9 cellular contexts compared by ENCODE assay signal in genomic region chr22:38733329-38734202, GRCh38. TPM values are rescaled to one million over a fixed set of nuclear protein-coding genes. Genes with fewer than 3 reads are reported as not detected.
DNase-seq lines count a peak whose midpoint lies in the region; ATAC-seq and TF ChIP-seq lines count a peak whose summit lies in the region.
"Had no signal": no experiment of that assay in that cellular context is flagged by ENCODE, and none has a peak within 500 bp of the region (broad histone marks: within the 10 kb centered on the region; RNA-seq: fewer than 3 reads in every experiment).

No MANE protein-coding gene starts in this region.

- DNase-seq in DMS153 (lab: John Stamatoyannopoulos, UW) (peak; percentile 44), WTC11 (ENCODE audit: low spot score) (peak; percentile 72), coronary artery (ENCODE audit: low spot score) (no peak), medulla oblongata (ENCODE audit: extremely low spot score) (peak; percentile 95), superior temporal gyrus (ENCODE audit: extremely low spot score) (peak; percentile 94), SIG-M5 treated with dmso at 0.1 percent for 504 hours (lab: John Stamatoyannopoulos, UW; ENCODE audit: unreplicated experiment) (no peak), kidney glomerular epithelial cell (lab: John Stamatoyannopoulos, UW) (no peak)

- peak overlapping the region; percentile 65; the same call in 1 of the 2 replicates for H3K27ac Mint-ChIP-seq in WTC11

- H3K27ac ChIP-seq in coronary artery, result peak overlapping the region; percentile 75 to 79
- H3K27ac ChIP-seq: SJSA1 had no signal

- H3K9me3 Mint-ChIP-seq in WTC11, result no peaks in the 10 kb centered on the region

- peaks cover 37% of the 10 kb centered on the region for H3K36me3 Mint-ChIP-seq in WTC11

- H3K4me3 ChIP-seq in coronary artery, result no peak overlapping the region
- H3K4me3 ChIP-seq: SJSA1 had no signal

- CTCF ChIA-PET in WTC11 (lab: Charles Lee), result interaction anchor here (0.5 to 4.0 kb wide), 23 partner anchors 9 to 597 kb away, joined by 3 to 43 read pairs (median 4); partner anchors contain the start of genes GTPBP1 and TOMM22

- H3K4me1 Mint-ChIP-seq in WTC11, result 0 out of 2 replicates have a peak, but pooled peaks cover 3% of the 10 kb centered on the region

- POLR2A ChIA-PET in WTC11 (lab: Charles Lee), result interaction anchor here (1.1 to 1.8 kb wide), 2 partner anchors 9 to 13 kb away, joined by 3 to 5 read pairs; no protein-coding TSS in a partner anchor

- TF ChIP-seq CTCF in LNCAP (IDR thresholded peaks at IDR 0.05), result peak; percentile 70; the same call in 1 of the 2 replicates
- peak; percentile 76 for TF ChIP-seq CTCF in WTC11 (IDR thresholded peaks at IDR 0.05)
- TF ChIP-seq CTCF in coronary artery (IDR thresholded peaks at IDR 0.05), result peak; percentile 51

- H3K4me3 Mint-ChIP-seq in WTC11, result no peak overlapping the region

- no peaks in the 10 kb centered on the region for H3K27me3 Mint-ChIP-seq in WTC11 (ENCODE audit: low read depth)

- ATAC-seq in WTC11, result peak; percentile 77

TF ChIP-seq in WTC11, 78 proteins besides CTCF, POLR2A, EP300 and RAD21 (continues in another document):
- TF ChIP-seq NR2C2 (CRISPR knock-in tag; IDR thresholded peaks at IDR 0.05), result no peak
- TF ChIP-seq JAZF1 (CRISPR knock-in tag; IDR thresholded peaks at IDR 0.05), result no peak
- TF ChIP-seq TEAD1 (CRISPR knock-in tag; IDR thresholded peaks at IDR 0.05), result no peak
- no peak for TF ChIP-seq IRF2 (CRISPR knock-in tag; IDR thresholded peaks at IDR 0.05; ENCODE audit: borderline replicate concordance, low read depth)
- no peak for TF ChIP-seq STAT6 (CRISPR knock-in tag; conservative IDR thresholded peaks at IDR 0.05; ENCODE audit: low read depth)
- no peak for TF ChIP-seq CDX4 (CRISPR knock-in tag; IDR thresholded peaks at IDR 0.05; ENCODE audit: borderline replicate concordance)
- no peak for TF ChIP-seq NFATC4 (CRISPR knock-in tag; IDR thresholded peaks at IDR 0.05)
- TF ChIP-seq ATF6 (CRISPR knock-in tag; IDR thresholded peaks at IDR 0.05), result no peak
- no peak for TF ChIP-seq NFYB (CRISPR knock-in tag; conservative IDR thresholded peaks at IDR 0.05; ENCODE audit: low read depth)
- TF ChIP-seq ERG (CRISPR knock-in tag; IDR thresholded peaks at IDR 0.05), result no peak
- TF ChIP-seq ZNF425 (CRISPR knock-in tag; conservative IDR thresholded peaks at IDR 0.05), result no peak
- no peak for TF ChIP-seq MXD4 (CRISPR knock-in tag; IDR thresholded peaks at IDR 0.05; ENCODE audit: borderline replicate concordance)
- TF ChIP-seq ZNF263 (CRISPR knock-in tag; IDR thresholded peaks at IDR 0.05; ENCODE audit: low read depth), result no peak
- no peak for TF ChIP-seq GABPB1 (CRISPR knock-in tag; IDR thresholded peaks at IDR 0.05)
- TF ChIP-seq ARID4B (CRISPR knock-in tag; IDR thresholded peaks at IDR 0.05; ENCODE audit: borderline replicate concordance), result no peak

RNA-seq across cellular contexts. Expression of gene SUN2, which starts 22.2 kb away (rescaled TPM):
- total RNA-seq in WTC11 (2021), result 17.7 to 30.1 TPM (median 18.6 TPM) in 3 replicates

RNA-seq across cellular contexts. Expression of gene GTPBP1, which starts 27.8 kb away (rescaled TPM):
- 98.9 to 108 TPM (median 101 TPM) in 3 replicates for total RNA-seq in WTC11 (2021)

RNA-seq across cellular contexts. Expression of gene JOSD1, which starts 32.8 kb away (rescaled TPM):
- total RNA-seq in WTC11 (2021), result 22.2 to 26.2 TPM (median 24.5 TPM) in 3 replicates

RNA-seq across cellular contexts. Expression of gene TOMM22, which starts 51.8 kb away (rescaled TPM):
- total RNA-seq in WTC11 (2021), result 131 to 146 TPM (median 135 TPM) in 3 replicates

Comparison
In these comparisons a context has a peak if more than half of its experiments do, and no peak if none do; other contexts are left out.
1. DNase-seq: peak in DMS153 (single experiment), WTC11 (single experiment), medulla oblongata (single experiment) and superior temporal gyrus (single experiment); none in coronary artery (single experiment), SIG-M5 treated with dmso at 0.1 percent for 504 hours (single experiment) and kidney glomerular epithelial cell (single experiment).
2. Peak in every context shown above with its lines, with median percentiles within 50 percentile points of each other: CTCF ChIP-seq.